28 cellular contexts compared by ENCODE assay signal in the genomic region with DNA sequence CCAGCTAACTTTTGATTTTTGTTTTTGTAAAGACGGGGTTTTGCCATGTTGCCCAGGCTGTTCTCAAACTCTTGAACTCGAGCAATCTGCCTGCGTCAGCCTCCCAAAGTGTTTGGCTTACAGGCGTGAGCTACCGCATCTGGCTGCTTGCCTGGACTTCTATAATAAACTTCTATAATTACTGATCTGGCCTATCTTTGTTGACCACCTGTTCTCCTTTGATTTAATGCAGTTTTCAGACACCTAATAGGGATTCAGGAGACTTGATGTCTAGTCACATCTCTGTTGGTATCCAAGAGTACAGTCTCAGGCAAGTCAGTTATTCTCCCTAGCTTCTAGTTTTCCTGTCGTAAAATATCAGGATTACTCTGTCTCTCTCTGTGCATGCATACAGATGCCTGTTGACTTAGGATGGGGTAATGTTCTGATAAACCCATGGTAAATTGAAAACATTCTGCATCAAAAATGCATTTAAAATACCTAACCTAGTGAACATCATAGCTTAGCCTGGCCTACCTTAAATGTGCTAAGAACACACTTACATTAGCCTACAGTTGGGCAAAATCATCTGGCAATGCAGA.
"Had no signal": no experiment of that assay in that cellular context is flagged by ENCODE, and none has a peak within 500 bp of the region (broad histone marks: within the 10 kb centered on the region; RNA-seq: fewer than 3 reads in every experiment).

No MANE protein-coding gene starts in this region.

- H3K36me3 Mint-ChIP-seq: activated naive CD4-positive, alpha-beta T cell treated with anti-CD3 and anti-CD28 coated beads, Interleukin-2, amount 10 ng/mL, durations not matched to agents 7 days and 5 days; activated naive CD8-positive, alpha-beta T cell treated with anti-CD3 and anti-CD28 coated beads, Interleukin-2, amount 10 ng/mL, durations not matched to agents 7 days and 5 days; brain; naive B cell; stimulated activated effector memory CD8-positive, alpha-beta T cell treated with anti-CD3 and anti-CD28 coated beads, Interleukin-12 subunit alpha, Interleukin-12 subunit beta, amount 100 ng/mL, for 72 hours had no signal

- H3K27me3 Mint-ChIP-seq: activated naive CD8-positive, alpha-beta T cell treated with anti-CD3 and anti-CD28 coated beads, Interleukin-2, amount 10 ng/mL, durations not matched to agents 7 days and 5 days; brain; naive B cell; progenitor cell of endocrine pancreas; stimulated activated naive CD8-positive, alpha-beta T cell treated with anti-CD3 and anti-CD28 coated beads, Interleukin-15, amount 100 ng/mL, for 72 hours had no signal

- H3K9me3 ChIP-seq: ascending aorta, ovary, thyroid gland, upper lobe of left lung had no signal

- DNase-seq: activated CD4-positive, alpha-beta T cell treated with anti-CD3 and anti-CD28 coated beads for 4 hours; activated CD4-positive, alpha-beta T cell treated with anti-CD3 and anti-CD28 coated beads, Interleukin-2, amount 50 U/mL, for 48 hours; activated CD4-positive, CD25-positive, alpha-beta regulatory T cell; activated CD8-positive, alpha-beta memory T cell treated with anti-CD3 and anti-CD28 coated beads for 24 hours; activated effector memory CD4-positive, alpha-beta T cell treated with anti-CD3 and anti-CD28 coated beads, Interleukin-2, amount 50 U/mL, for 16 hours; activated naive CD4-positive, alpha-beta T cell treated with anti-CD3 and anti-CD28 coated beads, Interleukin-2, amount 10 ng/mL, durations not matched to agents 7 days and 5 days; activated naive CD8-positive, alpha-beta T cell treated with anti-CD3 and anti-CD28 coated beads, Interleukin-2, amount 10 ng/mL, durations not matched to agents 7 days and 5 days; cerebellar nuclear complex; dorsolateral prefrontal cortex; effector memory CD4-positive, alpha-beta T cell; glutamatergic neuron; left ventricle myocardium superior; mammary epithelial cell; naive B cell; ovary; retina; stimulated activated CD4-positive, alpha-beta T cell treated with anti-CD3 and anti-CD28 coated beads, Interleukin-4, amount 100 ng/mL, for 24 hours; stimulated activated naive CD8-positive, alpha-beta T cell treated with anti-CD3 and anti-CD28 coated beads, Interleukin-15, amount 100 ng/mL, for 72 hours; thyroid gland; upper lobe of left lung had no signal

- H3K4me1 ChIP-seq: ascending aorta, thyroid gland, upper lobe of left lung had no signal

- H3K36me3 ChIP-seq: ascending aorta, cardiac muscle cell, ovary, thyroid gland, upper lobe of left lung had no signal

- H3K27me3 ChIP-seq: ascending aorta, cardiac muscle cell, dorsolateral prefrontal cortex, ovary, thyroid gland, upper lobe of left lung had no signal

- H3K4me3 Mint-ChIP-seq: activated naive CD4-positive, alpha-beta T cell treated with anti-CD3 and anti-CD28 coated beads, Interleukin-2, amount 10 ng/mL, durations not matched to agents 7 days and 5 days; activated naive CD8-positive, alpha-beta T cell treated with anti-CD3 and anti-CD28 coated beads, Interleukin-2, amount 10 ng/mL, durations not matched to agents 7 days and 5 days; activated T-helper 1 cell treated with anti-CD3 and anti-CD28 coated beads, Interleukin-12 subunit alpha, Interleukin-12 subunit beta, Interleukin-2, Interleukin-4 antibody, amounts not matched to agents 30 ng/mL and 10 ng/mL and 1 ng/mL, durations not matched to agents 14 hours and 24 hours and 36 hours; brain; naive B cell; stimulated activated effector memory CD8-positive, alpha-beta T cell treated with anti-CD3 and anti-CD28 coated beads, Interleukin-12 subunit alpha, Interleukin-12 subunit beta, amount 100 ng/mL, for 72 hours; stimulated activated naive CD8-positive, alpha-beta T cell treated with anti-CD3 and anti-CD28 coated beads, Interleukin-15, amount 100 ng/mL, for 72 hours had no signal

- ATAC-seq: left ventricle myocardium superior; sciatic nerve; stimulated activated effector memory CD8-positive, alpha-beta T cell treated with anti-CD3 and anti-CD28 coated beads, Interleukin-12 subunit alpha, Interleukin-12 subunit beta, amount 100 ng/mL, for 72 hours; stimulated activated naive CD8-positive, alpha-beta T cell treated with anti-CD3 and anti-CD28 coated beads, Interleukin-15, amount 100 ng/mL, for 72 hours had no signal

- H3K27ac ChIP-seq: ascending aorta, cardiac muscle cell, coronary artery, dorsolateral prefrontal cortex, ovary, thyroid gland, upper lobe of left lung had no signal

- H3K4me1 Mint-ChIP-seq: activated naive CD4-positive, alpha-beta T cell treated with anti-CD3 and anti-CD28 coated beads, Interleukin-2, amount 10 ng/mL, durations not matched to agents 7 days and 5 days; activated naive CD8-positive, alpha-beta T cell treated with anti-CD3 and anti-CD28 coated beads, Interleukin-2, amount 10 ng/mL, durations not matched to agents 7 days and 5 days; stimulated activated effector memory CD8-positive, alpha-beta T cell treated with anti-CD3 and anti-CD28 coated beads, Interleukin-12 subunit alpha, Interleukin-12 subunit beta, amount 100 ng/mL, for 72 hours; stimulated activated naive CD8-positive, alpha-beta T cell treated with anti-CD3 and anti-CD28 coated beads, Interleukin-15, amount 100 ng/mL, for 72 hours had no signal

- H3K9me3 Mint-ChIP-seq: activated naive CD4-positive, alpha-beta T cell treated with anti-CD3 and anti-CD28 coated beads, Interleukin-2, amount 10 ng/mL, durations not matched to agents 7 days and 5 days; activated naive CD8-positive, alpha-beta T cell treated with anti-CD3 and anti-CD28 coated beads, Interleukin-2, amount 10 ng/mL, durations not matched to agents 7 days and 5 days; activated T-helper 1 cell treated with anti-CD3 and anti-CD28 coated beads, Interleukin-12 subunit alpha, Interleukin-12 subunit beta, Interleukin-2, Interleukin-4 antibody, amounts not matched to agents 30 ng/mL and 10 ng/mL and 1 ng/mL, durations not matched to agents 14 hours and 24 hours and 36 hours; brain; stimulated activated naive CD8-positive, alpha-beta T cell treated with anti-CD3 and anti-CD28 coated beads, Interleukin-15, amount 100 ng/mL, for 72 hours had no signal

- H3K4me3 ChIP-seq: ascending aorta, cardiac muscle cell, coronary artery, dorsolateral prefrontal cortex, ovary, thyroid gland, upper lobe of left lung had no signal
